Comparison of ENCODE assay signal across 16 cellular contexts in the genomic region with DNA sequence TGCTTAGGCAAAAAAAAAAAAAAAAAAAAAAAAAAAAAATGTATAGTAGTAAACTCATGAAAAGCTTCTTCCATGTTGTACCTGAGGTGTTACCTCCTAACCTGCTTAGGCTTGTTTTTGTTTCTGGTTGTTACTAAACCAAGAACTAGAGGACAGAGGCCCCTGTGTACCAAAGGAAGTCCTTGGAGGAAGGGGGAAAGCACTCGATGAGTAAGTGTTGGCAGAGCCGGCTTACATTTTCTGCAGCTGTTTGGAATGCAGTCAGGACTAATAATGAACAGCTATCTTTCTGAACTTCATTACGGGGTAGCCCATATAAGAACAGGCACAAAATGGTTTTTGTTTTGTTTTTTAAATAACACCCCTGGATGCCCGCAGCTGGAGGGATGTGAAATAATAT.
DNase-seq lines count a peak whose midpoint lies in the region; ATAC-seq and TF ChIP-seq lines count a peak whose summit lies in the region.
"Had no signal": no experiment of that assay in that cellular context is flagged by ENCODE, and none has a peak within 500 bp of the region (broad histone marks: within the 10 kb centered on the region; RNA-seq: fewer than 3 reads in every experiment).

No MANE protein-coding gene starts in this region.

- H3K36me3 ChIP-seq in MG63 (no peaks in the 10 kb centered on the region), heart right ventricle (no peaks in the 10 kb centered on the region), skeletal muscle satellite cell (ENCODE audit: insufficient read depth, low read length) (no peaks in the 10 kb centered on the region)
- H3K36me3 ChIP-seq: pancreas, thoracic aorta had no signal

- TF ChIP-seq POLR2A in erythroblast (IDR thresholded peaks at IDR 0.05; ENCODE audit: low read length), result no peak

- intact Hi-C loops in heart right ventricle (cut with DNase I), result no loop called here

- no peak overlapping the region for H3K27ac ChIP-seq in heart right ventricle
- H3K27ac ChIP-seq: pancreas, thoracic aorta had no signal

- peak; percentile 44 for DNase-seq in MG63
- peak; percentile 52 for DNase-seq in choroid plexus epithelial cell (ENCODE audit: low read depth)
- DNase-seq in heart right ventricle, result no peak
- no peak for DNase-seq in activated CD8-positive, alpha-beta memory T cell treated with anti-CD3 and anti-CD28 coated beads, Interleukin-2, amount 50 U/mL, for 48 hours
- no peak for DNase-seq in erythroblast (lab: John Stamatoyannopoulos, UW)
- DNase-seq: activated CD8-positive, alpha-beta T cell treated with anti-CD3 and anti-CD28 coated beads, Interleukin-2, amount 10 ng/mL, durations not matched to agents 7 days and 5 days; hypothalamus; left cardiac atrium; NCI-H2029 treated with DMSO at 0.1 percent for 48 hours; NCI-H526; pancreas had no signal

- H3K9me3 ChIP-seq in MG63 (no peaks in the 10 kb centered on the region), heart right ventricle (no peaks in the 10 kb centered on the region), skeletal muscle satellite cell (replicated peaks; ENCODE audit: low read length) (no peaks in the 10 kb centered on the region)
- H3K9me3 ChIP-seq: pancreas, thoracic aorta had no signal

- 29 to 42% methylated on average over 4 of the region's 4 CpGs for WGBS in heart right ventricle, 2 donors

- peak in 7 of 8 donors; percentile 58 to 83 (median 73) for ATAC-seq in heart right ventricle
- no peak for ATAC-seq in HG03457 (IDR thresholded peaks at IDR 0.05; ENCODE audit: unreplicated experiment)
- ATAC-seq: activated CD8-positive, alpha-beta T cell treated with anti-CD3 and anti-CD28 coated beads, Interleukin-2, amount 10 ng/mL, durations not matched to agents 7 days and 5 days; activated T-helper 17 cell treated with anti-CD3 and anti-CD28 coated beads, Interleukin-2, amount 50 U/mL, for 72 hours; pancreas had no signal

- H3K4me3 ChIP-seq in MG63 (no peak overlapping the region), choroid plexus epithelial cell (ENCODE audit: low read depth, low read length) (no peak overlapping the region), heart right ventricle (peak overlapping the region in 1 of 10 donors; percentile 10), skeletal muscle satellite cell (ENCODE audit: low read length) (peak overlapping the region; percentile 20)
- H3K4me3 ChIP-seq: pancreas, smooth muscle cell, thoracic aorta had no signal

- no peak for TF ChIP-seq CTCF in choroid plexus epithelial cell (conservative IDR thresholded peaks at IDR 0.05; ENCODE audit: low read depth, low read length)
- TF ChIP-seq CTCF in heart right ventricle (IDR thresholded peaks at IDR 0.05), result no peak

- H3K4me1 ChIP-seq in heart right ventricle, result no peaks in the 10 kb centered on the region
- peaks cover 13% of the 10 kb centered on the region for H3K4me1 ChIP-seq in skeletal muscle satellite cell (ENCODE audit: control insufficient read depth, insufficient read depth, low read length)
- H3K4me1 ChIP-seq: pancreas had no signal

- H3K27me3 ChIP-seq in MG63 (no peaks in the 10 kb centered on the region), heart right ventricle (no peaks in the 10 kb centered on the region), skeletal muscle satellite cell (ENCODE audit: control insufficient read depth, insufficient read depth, low read length) (no peaks in the 10 kb centered on the region)
- H3K27me3 ChIP-seq: pancreas had no signal

- peak overlapping the region; percentile 66 for H3K4me2 ChIP-seq in skeletal muscle satellite cell (ENCODE audit: low read length)
- H3K4me2 ChIP-seq: smooth muscle cell had no signal

- no peak overlapping the region for H3K9ac ChIP-seq in skeletal muscle satellite cell (ENCODE audit: low read depth, low read length)

Comparison
In these comparisons a context has a peak if more than half of its experiments do, and no peak if none do; other contexts are left out.
1. DNase-seq: peak in MG63 (single experiment) and choroid plexus epithelial cell (single experiment); none in heart right ventricle (0 of 2), activated CD8-positive, alpha-beta memory T cell treated with anti-CD3 and anti-CD28 coated beads, Interleukin-2, amount 50 U/mL, for 48 hours (single experiment) and erythroblast (0 of 2).